ENCODE assay signal across 6 cellular contexts in the genomic region with DNA sequence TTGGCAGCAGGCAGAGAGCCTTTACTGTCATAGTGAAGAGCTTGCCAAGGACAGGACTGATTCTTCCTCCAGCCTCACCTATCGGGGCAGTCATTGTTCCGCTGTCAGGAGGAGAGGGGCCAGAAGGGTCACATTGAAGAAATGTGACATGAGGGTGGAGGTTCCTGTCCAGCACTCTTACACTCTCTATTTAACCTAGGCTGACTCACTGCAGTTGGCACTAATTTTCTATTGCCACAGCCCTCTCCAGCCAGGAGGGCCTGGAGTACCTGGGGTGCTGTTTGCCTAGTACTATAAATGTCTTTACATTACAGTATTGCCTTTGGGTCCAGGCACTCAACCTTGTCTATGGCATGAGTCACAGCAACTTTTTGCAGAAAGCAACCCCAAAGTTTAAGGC. TPM values are rescaled to one million over a fixed set of nuclear protein-coding genes. Genes with fewer than 3 reads are reported as not detected.
"Had no signal": no experiment of that assay in that cellular context is flagged by ENCODE, and none has a peak within 500 bp of the region (broad histone marks: within the 10 kb centered on the region; RNA-seq: fewer than 3 reads in every experiment).

No MANE protein-coding gene starts in this region.

RNA-seq across cellular contexts. Expression of gene C11orf91, which starts 7.2 kb away (rescaled TPM):
- total RNA-seq: colonic mucosa, myocyte, occipital lobe, sciatic nerve, thoracic aorta, urinary bladder had no signal
- polyA plus RNA-seq: urinary bladder had no signal
